8 cellular contexts compared by ENCODE assay signal in genomic region chr12:50111417-50111692, GRCh38. TPM values are rescaled to one million over a fixed set of nuclear protein-coding genes. Genes with fewer than 3 reads are reported as not detected.
DNase-seq lines count a peak whose midpoint lies in the region; ATAC-seq and TF ChIP-seq lines count a peak whose summit lies in the region.

No MANE protein-coding gene starts in this region.

- DNase-seq in DND-41 (no peak), mammary epithelial cell (no peak), iPS-NIHi7 (ENCODE audit: extremely low spot score) (no peak), NCI-H1694 (lab: John Stamatoyannopoulos, UW) (no peak), A172 (ENCODE audit: low spot score) (no peak)

- in situ Hi-C loops in mammary epithelial cell (cut with MboI; ENCODE audit: low sequenced_read_pairs in 2 of 2) = no loop called here

- H3K4me2 ChIP-seq in DND-41 (ENCODE audit: insufficient read depth, low read length) = peak overlapping the region; percentile 80
- H3K4me2 ChIP-seq in mammary epithelial cell (ENCODE audit: insufficient read depth, low read depth, low read length) = peak overlapping the region; percentile 44

- H3K9me3 ChIP-seq in DND-41 (ENCODE audit: insufficient read depth, low read length, severe bottlenecking) = no peaks in the 10 kb centered on the region
- H3K9me3 ChIP-seq in mammary epithelial cell (replicated peaks; ENCODE audit: insufficient read depth, low read length) = no peaks in the 10 kb centered on the region
- H3K9me3 ChIP-seq in mucosa of rectum (ENCODE audit: control insufficient read depth in 2 of 2, low read length in 2 of 2) = no peaks in the 10 kb centered on the region

- H3K36me3 ChIP-seq in DND-41 (ENCODE audit: insufficient read depth, low read length) (peaks cover 13% of the 10 kb centered on the region), mammary epithelial cell (ENCODE audit: insufficient read depth, low read length) (no peaks in the 10 kb centered on the region), mucosa of rectum (ENCODE audit: control insufficient read depth in 2 of 2, insufficient read depth in 2 of 2, low read length in 2 of 2) (peaks cover 3 to 9% of the 10 kb centered on the region in 2 donors)

- H3K27ac ChIP-seq in DND-41 (ENCODE audit: low read length) (0 out of 2 replicates have a peak overlapping the region, but pooled peaks have one; percentile 48), mammary epithelial cell (ENCODE audit: insufficient read depth, low read depth, low read length) (no peak overlapping the region), mucosa of rectum (ENCODE audit: low read depth in 2 of 2, low read length in 2 of 2) (peak overlapping the region; percentile 93 to 97)

- H2AFZ ChIP-seq in DND-41 (ENCODE audit: low read depth, low read length) (peak overlapping the region; percentile 80), mammary epithelial cell (ENCODE audit: low read depth, low read length) (peak overlapping the region; percentile 82)

- H3K27me3 ChIP-seq in DND-41 (ENCODE audit: insufficient read depth, low read length, poor library complexity) = no peaks in the 10 kb centered on the region
- no peaks in the 10 kb centered on the region for H3K27me3 ChIP-seq in mammary epithelial cell (ENCODE audit: insufficient read depth, low read length)
- no peaks in the 10 kb centered on the region for H3K27me3 ChIP-seq in mucosa of rectum (ENCODE audit: control insufficient read depth in 2 of 2, insufficient read depth in 2 of 2, low read length in 2 of 2)

- H3K4me3 ChIP-seq in DND-41 (ENCODE audit: low read depth in 1 of 2, low read length in 2 of 2) (peak overlapping the region in 1 of 2 experiments; percentile 57; a peak in 2 of 4 replicates), mammary epithelial cell (replicated peaks in 1 of 3; ENCODE audit: insufficient read depth in 1 of 3, low read depth in 2 of 3, low read length in 3 of 3) (peak overlapping the region in 1 of 3 experiments; percentile 45), mucosa of rectum (ENCODE audit: low read length in 2 of 2) (peak overlapping the region; percentile 46 to 58)

- CTCF ChIA-PET in mammary epithelial cell (lab: Charles Lee; ENCODE audit: low non-redundant PET) = interaction anchor here (0.6 to 1.6 kb wide), 4 partner anchors 27 to 191 kb away, joined by 3 to 10 read pairs (median 5); partner anchors contain the start of gene SMARCD1

- H3K79me2 ChIP-seq in DND-41 (ENCODE audit: insufficient read depth, low read length) = peaks cover 41% of the 10 kb centered on the region
- H3K79me2 ChIP-seq in mammary epithelial cell (ENCODE audit: insufficient read depth, low read length) = peaks cover 39% of the 10 kb centered on the region

- H4K20me1 ChIP-seq in DND-41 (ENCODE audit: insufficient read depth, low read length) (peaks cover 2% of the 10 kb centered on the region), mammary epithelial cell (ENCODE audit: insufficient read depth, low read length) (no peaks in the 10 kb centered on the region)

- intact Hi-C loops in mammary epithelial cell (cut with micrococcal nuclease) = loop anchor here (2.0 to 5.0 kb wide), 2 partner anchors 63 to 111 kb away; no protein-coding TSS in a partner anchor

- H3K9ac ChIP-seq in DND-41 (ENCODE audit: low read depth, low read length) (peak overlapping the region; percentile 42), mammary epithelial cell (ENCODE audit: insufficient read depth, low read length) (no peak overlapping the region), mucosa of rectum (ENCODE audit: low read depth in 1 of 2, low read length in 2 of 2) (peak overlapping the region; percentile 57 to 90)

- dilution Hi-C loops in mammary epithelial cell (cut with HindIII; ENCODE audit: low sequenced_read_pairs) = no loop called here

- WGBS in mammary epithelial cell (ENCODE audit: low coverage, missing lambda C conversion rate) = 7% methylated on average over 3 of the region's 18 CpGs

- peaks cover 33% of the 10 kb centered on the region for H3K4me1 ChIP-seq in DND-41 (ENCODE audit: insufficient read depth, low read length)
- peaks cover 15% of the 10 kb centered on the region for H3K4me1 ChIP-seq in mammary epithelial cell (ENCODE audit: insufficient read depth, low read length)
- H3K4me1 ChIP-seq in mucosa of rectum (ENCODE audit: control insufficient read depth in 2 of 2, insufficient read depth in 2 of 2, low read length in 2 of 2) = peaks cover 28 to 30% of the 10 kb centered on the region in 2 donors

- ATAC-seq in DND-41 (ENCODE audit: insufficient read depth, low read depth) (no peak), HG03095 (IDR thresholded peaks at IDR 0.05; ENCODE audit: unreplicated experiment) (peak; percentile 1), HG03108 (IDR thresholded peaks at IDR 0.05; ENCODE audit: unreplicated experiment) (no peak)

- BruUV-seq in mammary epithelial cell (replicated peaks; lab: Mats Ljungman, UMichigan) = no TSS peak

- TF ChIP-seq CTCF in DND-41 (IDR thresholded peaks at IDR 0.05; ENCODE audit: borderline replicate concordance, extremely low read depth, low read length, poor library complexity, severe bottlenecking) = no peak
- no peak for TF ChIP-seq CTCF in mammary epithelial cell (conservative IDR thresholded peaks at IDR 0.05 in 1 of 2, IDR thresholded peaks at IDR 0.05 in 1 of 2; ENCODE audit: extremely low read depth in 1 of 2, insufficient read depth in 1 of 2, low read depth in 1 of 2, low read length in 2 of 2)

RNA-seq across cellular contexts. Expression of gene COX14, which starts 0.7 kb away (rescaled TPM):
- total RNA-seq in mammary epithelial cell = 10 to 100 TPM; 38.5 to 51.3 TPM
- 92.3 TPM for polyA plus RNA-seq in mammary epithelial cell
- polyA minus RNA-seq in mammary epithelial cell = 20.8 TPM
- total RNA-seq in A172 (2014; rRNA removed; shearing (Covaris generic)) = 49.7 and 76.4 TPM in 2 replicates

RNA-seq across cellular contexts. Expression of gene GPD1, which starts 7.5 kb away (rescaled TPM):
- 1 to 10 TPM in 1 of 2 donors, under 1 TPM in 1; 0.73 to 1.2 TPM for total RNA-seq in mammary epithelial cell
- polyA plus RNA-seq in mammary epithelial cell = 0.40 TPM
- polyA minus RNA-seq in mammary epithelial cell = not detected
- 0.29 and 3.8 TPM in 2 replicates for total RNA-seq in A172 (2014; rRNA removed; shearing (Covaris generic))

RNA-seq across cellular contexts. Expression of gene SMARCD1, which starts 26.2 kb away (rescaled TPM):
- total RNA-seq in mammary epithelial cell = 100 to 1,000 TPM; 106 to 107 TPM
- 70.9 TPM for polyA plus RNA-seq in mammary epithelial cell
- 134 TPM for polyA minus RNA-seq in mammary epithelial cell
- 57.4 and 93.9 TPM in 2 replicates for total RNA-seq in A172 (2014; rRNA removed; shearing (Covaris generic))

RNA-seq across cellular contexts. Expression of gene ASIC1, which starts 54.0 kb away (rescaled TPM):
- 10 to 100 TPM in 1 of 2 donors, 1 to 10 TPM in 1; 3.0 to 10.5 TPM for total RNA-seq in mammary epithelial cell
- polyA plus RNA-seq in mammary epithelial cell = 6.4 TPM
- 4.3 TPM for polyA minus RNA-seq in mammary epithelial cell
- total RNA-seq in A172 (2014; rRNA removed; shearing (Covaris generic)) = 1.6 and 3.3 TPM in 2 replicates

RNA-seq across cellular contexts. Expression of gene CERS5, which starts 55.8 kb away (rescaled TPM):
- 10 to 100 TPM; 29.2 to 65.7 TPM for total RNA-seq in mammary epithelial cell
- polyA plus RNA-seq in mammary epithelial cell = 43.5 TPM
- 187 TPM for polyA minus RNA-seq in mammary epithelial cell
- total RNA-seq in A172 (2014; rRNA removed; shearing (Covaris generic)) = 18.9 and 19.2 TPM in 2 replicates
